ENCODE assay signal across 9 cellular contexts in the genomic region with DNA sequence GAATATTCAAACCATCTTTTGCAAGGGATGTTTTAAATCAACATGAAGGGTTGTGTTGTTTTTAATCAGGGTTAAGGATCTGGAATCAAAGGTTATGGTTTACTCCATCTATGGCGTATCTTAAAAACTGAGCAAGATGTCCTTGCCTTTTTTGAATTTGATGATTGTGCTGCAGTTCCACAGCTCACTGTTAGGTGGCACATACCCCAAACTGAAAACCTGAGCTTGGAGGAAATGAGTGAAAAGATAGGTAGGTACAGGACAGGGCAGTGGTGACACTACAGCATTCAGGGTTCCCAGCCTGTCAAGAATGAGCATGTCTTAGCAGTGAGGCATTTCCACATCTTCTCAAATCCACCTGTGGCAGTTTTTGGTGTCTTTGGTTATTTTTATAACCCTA. TPM values are rescaled to one million over a fixed set of nuclear protein-coding genes. Genes with fewer than 3 reads are reported as not detected.
DNase-seq lines count a peak whose midpoint lies in the region; ATAC-seq and TF ChIP-seq lines count a peak whose summit lies in the region.
"Had no signal": no experiment of that assay in that cellular context is flagged by ENCODE, and none has a peak within 500 bp of the region (broad histone marks: within the 10 kb centered on the region; RNA-seq: fewer than 3 reads in every experiment).

No MANE protein-coding gene starts in this region.

- H3K4me1 ChIP-seq in mesenchymal stem cell (ENCODE audit: control insufficient read depth, insufficient read depth, low read depth, low read length), result peaks cover 1% of the 10 kb centered on the region

- H3K4ac ChIP-seq in mesenchymal stem cell (ENCODE audit: low read depth in 1 of 2, low read length in 2 of 2), result no peak overlapping the region

- H3K36me3 ChIP-seq in mesenchymal stem cell (ENCODE audit: control insufficient read depth in 1 of 2, insufficient read depth in 2 of 2, low read depth in 1 of 2, low read length in 2 of 2), result peaks cover 4 to 8% of the 10 kb centered on the region in 2 experiments

- H3K4me3 ChIP-seq in mesenchymal stem cell (ENCODE audit: insufficient read depth in 1 of 2, low read depth in 1 of 2, low read length in 2 of 2), result no peak overlapping the region

- WGBS in mesenchymal stem cell, result 90% methylated on average over 1 of the region's 1 CpG

- H3K9me3 ChIP-seq in mesenchymal stem cell (ENCODE audit: control insufficient read depth, low read length), result no peaks in the 10 kb centered on the region
- H3K9me3 ChIP-seq: Caco-2 had no signal

- H3K4me3 Mint-ChIP-seq in brain, result no peak overlapping the region

- no peak overlapping the region for H2BK15ac ChIP-seq in mesenchymal stem cell (ENCODE audit: low read depth, poor library complexity, severe bottlenecking)

- no peak overlapping the region for H2AK5ac ChIP-seq in mesenchymal stem cell (ENCODE audit: low read length, severe bottlenecking)

- peaks cover 1% of the 10 kb centered on the region for H3K79me1 ChIP-seq in mesenchymal stem cell (replicated peaks; ENCODE audit: low read length, poor library complexity, severe bottlenecking)

- no peak overlapping the region for H4K91ac ChIP-seq in mesenchymal stem cell (ENCODE audit: low read length)

- no peak overlapping the region for H3K23ac ChIP-seq in mesenchymal stem cell (ENCODE audit: low read length in 2 of 2)

- H3K14ac ChIP-seq in mesenchymal stem cell (ENCODE audit: low read length in 2 of 2), result no peak overlapping the region

- H3K27ac Mint-ChIP-seq in brain, result peak overlapping the region in 4 of 5 experiments; percentile 35 to 81 (median 66)

- H3K27ac ChIP-seq in mesenchymal stem cell (ENCODE audit: low read length, poor library complexity, severe bottlenecking) (no peak overlapping the region), substantia nigra (ENCODE audit: low read depth, low read length, poor library complexity, severe bottlenecking) (no peak overlapping the region)

- H3K27me3 Mint-ChIP-seq in brain, result no peaks in the 10 kb centered on the region

- H3K4me1 Mint-ChIP-seq in brain, result peaks cover 17% of the 10 kb centered on the region

- no peak overlapping the region for H2BK120ac ChIP-seq in mesenchymal stem cell (ENCODE audit: low read depth, low read length)

- no peak overlapping the region for H2BK12ac ChIP-seq in mesenchymal stem cell (ENCODE audit: low read length in 2 of 2)

- H3K36me3 Mint-ChIP-seq in brain, result peaks cover 4% of the 10 kb centered on the region

- H4K8ac ChIP-seq in mesenchymal stem cell (ENCODE audit: low read length), result no peak overlapping the region

- DNase-seq in NCI-H1436 (lab: John Stamatoyannopoulos, UW) (peak; percentile 9), NCI-H1436 treated with DMSO at 0.1 percent for 48 hours (lab: John Stamatoyannopoulos, UW) (no peak), NCI-H460 (ENCODE audit: extremely low read depth, low read depth) (peak; percentile 33), mesenchymal stem cell (peak; percentile 52), substantia nigra (lab: John Stamatoyannopoulos, UW) (no peak)

- no peak overlapping the region for H3K18ac ChIP-seq in mesenchymal stem cell (ENCODE audit: low read depth in 1 of 2, low read length in 2 of 2)

- H3K9me3 Mint-ChIP-seq in brain, result peaks cover 0 to 3% (median 0%) of the 10 kb centered on the region in 5 experiments

- no peak overlapping the region for H3K9ac ChIP-seq in mesenchymal stem cell (ENCODE audit: low read length)

- no peak overlapping the region for H2BK5ac ChIP-seq in mesenchymal stem cell (ENCODE audit: low read depth, low read length, poor library complexity, severe bottlenecking)

- no peak overlapping the region for H2AFZ ChIP-seq in mesenchymal stem cell (ENCODE audit: low read depth, low read length)

- no peak overlapping the region for H3K4me2 ChIP-seq in mesenchymal stem cell (ENCODE audit: low read length, poor library complexity, severe bottlenecking)

- ATAC-seq in GM18517 (IDR thresholded peaks at IDR 0.05; ENCODE audit: unreplicated experiment), result peak; percentile 33
- no peak for ATAC-seq in HG03439 (IDR thresholded peaks at IDR 0.05; ENCODE audit: unreplicated experiment)

- TF ChIP-seq CTCF in brain (conservative IDR thresholded peaks at IDR 0.05), result peak; percentile 24 to 47

- H3K27me3 ChIP-seq in mesenchymal stem cell (ENCODE audit: control insufficient read depth in 1 of 2, insufficient read depth in 1 of 2, low read length in 2 of 2), result peaks cover 0 to 5% of the 10 kb centered on the region in 2 experiments

RNA-seq across cellular contexts. Expression of a gene that starts 13.1 kb away (rescaled TPM):
- 12.4 and 16.6 TPM in 2 replicates for total RNA-seq in NCI-H460 (2014; rRNA removed; shearing (Covaris generic))
- 14.5 and 15.6 TPM in 2 replicates for polyA plus RNA-seq in NCI-H460 (2014; cell fraction: nucleus; rRNA removed)
- 27.3 TPM for polyA plus RNA-seq in brain (ENCODE audit: insufficient read depth, low read depth, low replicate concordance)
- 9.4 TPM for polyA plus RNA-seq in mesenchymal stem cell (2013, experiment 1 of 2)
- polyA plus RNA-seq in mesenchymal stem cell (2013, experiment 2 of 2), result 8.4 TPM

RNA-seq across cellular contexts. Expression of a gene that starts 22.0 kb away (rescaled TPM):
- not detected in 2 replicates for total RNA-seq in NCI-H460 (2014; rRNA removed; shearing (Covaris generic))
- polyA plus RNA-seq in NCI-H460 (2014; cell fraction: nucleus; rRNA removed), result not detected in 2 replicates
- not detected for polyA plus RNA-seq in brain (ENCODE audit: insufficient read depth, low read depth, low replicate concordance)
- polyA plus RNA-seq in mesenchymal stem cell (2013, experiment 1 of 2), result not detected
- polyA plus RNA-seq in mesenchymal stem cell (2013, experiment 2 of 2), result not detected
- total RNA-seq: Caco-2 had no signal

RNA-seq across cellular contexts. Expression of a gene that starts 22.6 kb away (rescaled TPM):
- 44.1 and 47.2 TPM in 2 replicates for total RNA-seq in NCI-H460 (2014; rRNA removed; shearing (Covaris generic))
- polyA plus RNA-seq in NCI-H460 (2014; cell fraction: nucleus; rRNA removed), result 30.6 and 39.1 TPM in 2 replicates
- 128 TPM for polyA plus RNA-seq in brain (ENCODE audit: insufficient read depth, low read depth, low replicate concordance)
- polyA plus RNA-seq in mesenchymal stem cell (2013, experiment 1 of 2), result 65.0 TPM
- 67.1 TPM for polyA plus RNA-seq in mesenchymal stem cell (2013, experiment 2 of 2)

RNA-seq across cellular contexts. Expression of a gene that starts 59.6 kb away (rescaled TPM):
- total RNA-seq in NCI-H460 (2014; rRNA removed; shearing (Covaris generic)), result 0.12 TPM in 1 of 2 replicates, not detected in the other
- polyA plus RNA-seq in NCI-H460 (2014; cell fraction: nucleus; rRNA removed), result not detected in 2 replicates
- not detected for polyA plus RNA-seq in brain (ENCODE audit: insufficient read depth, low read depth, low replicate concordance)
- polyA plus RNA-seq in mesenchymal stem cell (2013, experiment 1 of 2), result not detected
- not detected for polyA plus RNA-seq in mesenchymal stem cell (2013, experiment 2 of 2)
- total RNA-seq: Caco-2 had no signal

Comparison
In these comparisons a context has a peak if more than half of its experiments do, and no peak if none do; other contexts are left out.
1. DNase-seq: peak in NCI-H1436 (single experiment), NCI-H460 (single experiment) and mesenchymal stem cell (single experiment); none in NCI-H1436 treated with DMSO at 0.1 percent for 48 hours (single experiment) and substantia nigra (0 of 49).